ENCODE assay signal across 1 cellular context in genomic region chr5:132180134-132180745, GRCh38.
TF ChIP-seq lines count a peak whose summit lies in the region.

No MANE protein-coding gene starts in this region.

TF ChIP-seq in K562, 482 proteins besides CTCF, POLR2A, EP300 and RAD21 (continued from another document and continues in another):
- TF ChIP-seq THAP12 (CRISPR knock-in tag; IDR thresholded peaks at IDR 0.05): no peak
- no peak for TF ChIP-seq SNAPC5 (CRISPR knock-in tag; IDR thresholded peaks at IDR 0.05)
- TF ChIP-seq SUPT5H (IDR thresholded peaks at IDR 0.05): no peak
- no peak for TF ChIP-seq TCF7 (IDR thresholded peaks at IDR 0.05; ENCODE audit: borderline replicate concordance)
- TF ChIP-seq ZNF583 (CRISPR knock-in tag; IDR thresholded peaks at IDR 0.05): no peak
- no peak for TF ChIP-seq HSF4 (CRISPR knock-in tag; IDR thresholded peaks at IDR 0.05; ENCODE audit: borderline replicate concordance)
- TF ChIP-seq RBM14 (IDR thresholded peaks at IDR 0.05; ENCODE audit: borderline replicate concordance, insufficient read depth, low read depth, low read length): no peak
- TF ChIP-seq ARID1B (IDR thresholded peaks at IDR 0.05): peak; percentile 4; the same call in 1 of the 2 replicates
- TF ChIP-seq RBM39 (optimal IDR thresholded peaks at IDR 0.05; ENCODE audit: low read depth, low read length): no peak
- no peak for TF ChIP-seq ZNF586 (CRISPR knock-in tag; conservative IDR thresholded peaks at IDR 0.05)
- no peak for TF ChIP-seq FOXK1 (CRISPR knock-in tag; IDR thresholded peaks at IDR 0.05; ENCODE audit: borderline replicate concordance)
- no peak for TF ChIP-seq MECOM (CRISPR knock-in tag; IDR thresholded peaks at IDR 0.05)
- peak; percentile 59 for TF ChIP-seq PRDM10 (IDR thresholded peaks at IDR 0.05; ENCODE audit: partially characterized antibody)
- no peak for TF ChIP-seq HLTF (IDR thresholded peaks at IDR 0.05)
- TF ChIP-seq NFATC3 (IDR thresholded peaks at IDR 0.05): 0 out of 2 replicates have a peak, but pooled peaks have one; percentile 29
- TF ChIP-seq MAX (CRISPR knock-in tag; IDR thresholded peaks at IDR 0.05): no peak
- no peak for TF ChIP-seq ZBTB8A (IDR thresholded peaks at IDR 0.05; ENCODE audit: partially characterized antibody)
- no peak for TF ChIP-seq ZNF592 (IDR thresholded peaks at IDR 0.05)
- peak; percentile 55 for TF ChIP-seq TBP (optimal IDR thresholded peaks at IDR 0.05; ENCODE audit: low read depth, low read length)
- no peak for TF ChIP-seq ZC3H4 (CRISPR knock-in tag; IDR thresholded peaks at IDR 0.05; ENCODE audit: borderline replicate concordance)
- 0 out of 2 replicates have a peak, but pooled peaks have one; percentile 35 for TF ChIP-seq ARID3A (IDR thresholded peaks at IDR 0.05; ENCODE audit: borderline replicate concordance, low read depth, low read length)
- TF ChIP-seq NR3C1 (CRISPR knock-in tag; IDR thresholded peaks at IDR 0.05): no peak
- no peak for TF ChIP-seq TFE3 (CRISPR knock-in tag; IDR thresholded peaks at IDR 0.05)
- no peak for TF ChIP-seq NFE2L1 (tag; IDR thresholded peaks at IDR 0.05; ENCODE audit: borderline replicate concordance, low read depth)
- TF ChIP-seq ZNF347 (CRISPR knock-in tag; IDR thresholded peaks at IDR 0.05; ENCODE audit: low read depth): no peak
- TF ChIP-seq SRSF3 (IDR thresholded peaks at IDR 0.05; ENCODE audit: insufficient read depth, low read length): no peak
- no peak; the same call in 1 of the 2 replicates for TF ChIP-seq ZNF79 (CRISPR knock-in tag; IDR thresholded peaks at IDR 0.05; ENCODE audit: low read depth)
- TF ChIP-seq POLR3A (IDR thresholded peaks at IDR 0.05; ENCODE audit: borderline replicate concordance, extremely low read depth, insufficient read depth, insufficient read length): no peak
- TF ChIP-seq CBFA2T2 (conservative IDR thresholded peaks at IDR 0.05): no peak
- TF ChIP-seq TSC22D4 (tag; IDR thresholded peaks at IDR 0.05): no peak
- TF ChIP-seq POLR2H (tag; IDR thresholded peaks at IDR 0.05; ENCODE audit: low read depth): no peak
- TF ChIP-seq SRSF1 (IDR thresholded peaks at IDR 0.05; ENCODE audit: low read depth, low read length): no peak
- TF ChIP-seq FOXO4 (CRISPR knock-in tag; IDR thresholded peaks at IDR 0.05): no peak
- TF ChIP-seq CTBP1 (IDR thresholded peaks at IDR 0.05; ENCODE audit: borderline replicate concordance): peak; percentile 44; the same call in 1 of the 2 replicates
- TF ChIP-seq MEIS2 (IDR thresholded peaks at IDR 0.05; ENCODE audit: partially characterized antibody): peak; percentile 24
- no peak for TF ChIP-seq ZC3H8 (IDR thresholded peaks at IDR 0.05)
- TF ChIP-seq ZNF175 (CRISPR knock-in tag; IDR thresholded peaks at IDR 0.05; ENCODE audit: low read depth): no peak
- TF ChIP-seq ZNF174 (CRISPR knock-in tag; IDR thresholded peaks at IDR 0.05): no peak
- no peak for TF ChIP-seq CHAMP1 (IDR thresholded peaks at IDR 0.05)
